ENCODE assay signal across 9 cellular contexts in the genomic region with DNA sequence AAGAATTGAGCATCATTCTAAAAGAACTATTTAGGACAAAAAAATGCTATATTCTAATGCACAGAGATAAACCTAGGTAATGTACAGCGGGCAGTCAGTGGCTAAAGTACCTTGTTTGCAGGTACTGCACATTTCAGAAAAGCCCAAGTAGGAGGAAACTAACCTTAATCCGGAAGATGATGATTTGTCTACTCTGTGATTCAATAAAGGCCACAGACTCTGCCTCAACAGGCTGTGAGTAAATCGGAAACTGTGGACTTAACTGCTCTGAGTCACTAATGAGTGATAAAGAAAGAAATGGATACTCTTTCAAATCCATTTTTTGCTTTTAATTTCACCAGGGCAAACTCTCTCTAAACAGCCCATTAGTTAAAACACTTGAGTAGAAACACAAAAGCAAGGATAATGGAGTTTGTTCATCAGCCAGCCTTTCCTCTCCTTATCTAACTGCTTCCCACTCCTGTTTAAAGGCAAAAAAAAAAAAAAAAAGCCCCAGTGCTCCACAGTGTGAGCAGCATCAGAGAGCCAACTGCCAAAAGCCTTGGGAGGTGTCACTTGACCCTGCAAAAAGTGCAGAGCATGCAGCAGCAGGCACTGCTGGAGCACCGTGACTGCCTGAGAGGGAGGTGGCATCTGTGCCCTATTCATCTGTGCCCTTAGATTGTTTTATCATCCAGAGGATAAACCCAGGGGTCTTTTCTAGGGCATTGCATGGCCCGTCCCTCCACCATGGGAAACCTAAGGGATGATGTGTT.
DNase-seq lines count a peak whose midpoint lies in the region; ATAC-seq, FAIRE-seq and TF ChIP-seq lines count a peak whose summit lies in the region.
"Had no signal": no experiment of that assay in that cellular context is flagged by ENCODE, and none has a peak within 500 bp of the region (broad histone marks: within the 10 kb centered on the region; RNA-seq: fewer than 3 reads in every experiment).

No MANE protein-coding gene starts in this region.

- H3K9me3 Mint-ChIP-seq in activated B cell treated with CpG ODN at 0.5 μM for 24 hours, result no peaks in the 10 kb centered on the region
- H3K9me3 Mint-ChIP-seq: neural crest cell had no signal

- H3K4me1 Mint-ChIP-seq in activated B cell treated with CpG ODN at 0.5 μM for 24 hours, result peaks cover 11% of the 10 kb centered on the region

- no peak for TF ChIP-seq POLR2A in sigmoid colon (IDR thresholded peaks at IDR 0.05)

- FAIRE-seq in GM19239 (lab: Jason Lieb, UNC), result peak; percentile 55

- peaks cover 0 to 9% (median 4%) of the 10 kb centered on the region in 4 donors for H3K4me1 ChIP-seq in sigmoid colon

- intact Hi-C loops in activated B cell treated with CpG ODN at 0.5 μM for 24 hours (cut with micrococcal nuclease), result loop anchor here (2.0 kb wide), 1 partner anchor 15 kb away; no protein-coding TSS in a partner anchor
- intact Hi-C loops in sigmoid colon (cut with DNase I), result no loop called here

- DNase-seq in AG10803 (ENCODE audit: low read depth) (peak; percentile 17), GM19239 (ENCODE audit: insufficient read length, low spot score) (no peak), activated B cell treated with CpG ODN at 0.5 μM for 24 hours (no peak), hypothalamus (lab: John Stamatoyannopoulos, UW) (no peak), sigmoid colon (no peak), HuH-7.5 (ENCODE audit: low spot score) (no peak)

- no peaks in the 10 kb centered on the region for H3K36me3 ChIP-seq in sigmoid colon

- peak; percentile 94 for ATAC-seq in HG03354 (IDR thresholded peaks at IDR 0.05; ENCODE audit: poor library complexity, severe bottlenecking, unreplicated experiment)
- ATAC-seq in activated B cell treated with CpG ODN at 0.5 μM for 24 hours (ENCODE audit: low read depth), result peak; percentile 28
- ATAC-seq in HG03108 (IDR thresholded peaks at IDR 0.05; ENCODE audit: unreplicated experiment), result no peak

- TF ChIP-seq CTCF in AG10803 (conservative IDR thresholded peaks at IDR 0.05; ENCODE audit: low read length), result no peak
- TF ChIP-seq CTCF in activated B cell treated with CpG ODN at 0.5 μM for 24 hours (IDR thresholded peaks at IDR 0.05), result no peak
- no peak for TF ChIP-seq CTCF in sigmoid colon (IDR thresholded peaks at IDR 0.05)

- no peaks in the 10 kb centered on the region for H3K27me3 ChIP-seq in sigmoid colon

- no peak overlapping the region for H3K27ac Mint-ChIP-seq in activated B cell treated with CpG ODN at 0.5 μM for 24 hours

- POLR2A ChIA-PET in activated B cell treated with CpG ODN at 0.5 μM for 24 hours (lab: Charles Lee), result no interaction called here

- CTCF ChIA-PET in activated B cell treated with CpG ODN at 0.5 μM for 24 hours (lab: Charles Lee), result interaction anchor here (0.7 kb wide), 1 partner anchor 10 kb away, joined by 3 read pairs; no protein-coding TSS in a partner anchor

- H3K4me3 ChIP-seq in AG10803 (ENCODE audit: low read length), result no peak overlapping the region
- no peak overlapping the region for H3K4me3 ChIP-seq in sigmoid colon

- WGBS in sigmoid colon, 2 donors, result 74 to 83% methylated on average over 5 of the region's 5 CpGs

- H3K36me3 Mint-ChIP-seq in activated B cell treated with CpG ODN at 0.5 μM for 24 hours (ENCODE audit: low read depth), result no peaks in the 10 kb centered on the region

- no peak for TF ChIP-seq EP300 in sigmoid colon (IDR thresholded peaks at IDR 0.05)

- H3K27ac ChIP-seq in sigmoid colon, result no peak overlapping the region

- H3K4me3 Mint-ChIP-seq in activated B cell treated with CpG ODN at 0.5 μM for 24 hours, result no peak overlapping the region
- H3K4me3 Mint-ChIP-seq: neural crest cell had no signal

- peaks cover 5% of the 10 kb centered on the region for H3K27me3 Mint-ChIP-seq in activated B cell treated with CpG ODN at 0.5 μM for 24 hours

- no peaks in the 10 kb centered on the region for H3K9me3 ChIP-seq in sigmoid colon
